ENCODE assay signal across 1 cellular context in the genomic region with DNA sequence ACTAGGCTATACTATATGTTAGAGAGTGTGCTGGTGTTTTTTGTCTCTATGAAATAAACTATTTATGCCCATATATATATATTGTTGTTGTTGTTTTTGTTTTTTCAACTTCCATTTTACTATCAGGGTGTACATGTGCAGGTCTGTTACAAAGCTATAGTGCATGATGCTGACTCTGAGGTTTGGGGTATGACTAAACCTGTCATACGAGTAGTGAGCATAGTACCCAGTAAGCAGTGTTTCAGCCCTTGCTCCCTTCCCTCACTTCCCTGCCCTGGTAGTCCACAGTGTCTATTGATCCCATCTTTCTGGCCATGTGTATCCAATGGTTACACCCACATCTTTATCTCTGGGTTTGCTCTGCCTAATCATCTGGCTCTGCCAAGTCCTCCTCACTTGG.
TF ChIP-seq lines count a peak whose summit lies in the region.

No MANE protein-coding gene starts in this region.

TF ChIP-seq in GM12878, 131 proteins besides CTCF, POLR2A, EP300 and RAD21 (continued from another document):
- TF ChIP-seq, protein P1, sequence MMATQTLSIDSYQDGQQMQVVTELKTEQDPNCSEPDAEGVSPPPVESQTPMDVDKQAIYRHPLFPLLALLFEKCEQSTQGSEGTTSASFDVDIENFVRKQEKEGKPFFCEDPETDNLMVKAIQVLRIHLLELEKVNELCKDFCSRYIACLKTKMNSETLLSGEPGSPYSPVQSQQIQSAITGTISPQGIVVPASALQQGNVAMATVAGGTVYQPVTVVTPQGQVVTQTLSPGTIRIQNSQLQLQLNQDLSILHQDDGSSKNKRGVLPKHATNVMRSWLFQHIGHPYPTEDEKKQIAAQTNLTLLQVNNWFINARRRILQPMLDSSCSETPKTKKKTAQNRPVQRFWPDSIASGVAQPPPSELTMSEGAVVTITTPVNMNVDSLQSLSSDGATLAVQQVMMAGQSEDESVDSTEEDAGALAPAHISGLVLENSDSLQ (IDR thresholded peaks at IDR 0.05): no peak
